ENCODE assay signal across 26 cellular contexts in genomic region chr20:62694106-62694505, GRCh38. TPM values are rescaled to one million over a fixed set of nuclear protein-coding genes. Genes with fewer than 3 reads are reported as not detected.
"Had no signal": no experiment of that assay in that cellular context is flagged by ENCODE, and none has a peak within 500 bp of the region (broad histone marks: within the 10 kb centered on the region; RNA-seq: fewer than 3 reads in every experiment).

No MANE protein-coding gene starts in this region.

- H3K36me3 Mint-ChIP-seq: activated CD8-positive, alpha-beta memory T cell treated with anti-CD3 and anti-CD28 coated beads, Interleukin-2, amount 10 ng/mL, durations not matched to agents 7 days and 5 days; activated naive CD4-positive, alpha-beta T cell treated with anti-CD3 and anti-CD28 coated beads, Interleukin-2, amount 50 U/mL, for 72 hours had no signal

- H3K9me3 Mint-ChIP-seq: activated B cell treated with CpG ODN at 0.5 μM for 24 hours; activated CD4-positive, alpha-beta T cell treated with anti-CD3 and anti-CD28 coated beads, Interleukin-2, amount 10 ng/mL, durations not matched to agents 24 days and 14 days; activated naive CD4-positive, alpha-beta T cell treated with anti-CD3 and anti-CD28 coated beads, Interleukin-2, amount 50 U/mL, for 72 hours; activated naive CD8-positive, alpha-beta T cell treated with anti-CD3 and anti-CD28 coated beads, Interleukin-2, amount 50 U/mL, for 24 hours; activated T-cell treated with anti-CD3 and anti-CD28 coated beads, Interleukin-2, amount 50 U/mL, for 24 hours; activated T-helper 1 cell treated with anti-CD3 and anti-CD28 coated beads, Interleukin-12 subunit alpha, Interleukin-12 subunit beta, Interleukin-2, Interleukin-4 antibody, amounts not matched to agents 30 ng/mL and 10 ng/mL and 1 ng/mL, durations not matched to agents 14 hours and 24 hours and 36 hours; T-helper 1 cell treated with Interleukin-12 subunit alpha and Interleukin-12 subunit beta and Interleukin-4 antibody, amounts not matched to agents 30 μg/mL and 1 μg/mL, for 36 hours had no signal

- DNase-seq: activated B cell treated with CpG ODN at 0.5 μM for 24 hours; activated CD4-positive, alpha-beta T cell treated with anti-CD3 and anti-CD28 coated beads for 1 hour; activated CD4-positive, alpha-beta T cell treated with anti-CD3 and anti-CD28 coated beads, Interleukin-2, amount 10 ng/mL, durations not matched to agents 24 days and 14 days; activated CD4-positive, alpha-beta T cell treated with anti-CD3 and anti-CD28 coated beads, Interleukin-2, amount 50 U/mL, for 48 hours; activated CD8-positive, alpha-beta memory T cell treated with anti-CD3 and anti-CD28 coated beads, Interleukin-2, amount 10 ng/mL, durations not matched to agents 7 days and 5 days; activated effector memory CD4-positive, alpha-beta T cell treated with Interleukin-2 at 50 U/mL for 16 hours; activated naive CD4-positive, alpha-beta T cell; activated naive CD8-positive, alpha-beta T cell treated with anti-CD3 and anti-CD28 coated beads, Interleukin-2, amount 50 U/mL, for 24 hours; activated T-cell treated with anti-CD3 and anti-CD28 coated beads, Interleukin-2, amount 50 U/mL, for 24 hours; amniotic stem cell; body of pancreas; central memory CD4-positive, alpha-beta T cell; MM.1S; NCI-H1436; NCI-H1694 treated with DMSO at 0.1 percent for 48 hours; NCI-H2081; NCI-H446; NCI-H524; SHP77 treated with DMSO at 0.1 percent for 48 hours; T-helper 9 cell had no signal

- ATAC-seq: activated CD8-positive, alpha-beta memory T cell treated with anti-CD3 and anti-CD28 coated beads, Interleukin-2, amount 10 ng/mL, durations not matched to agents 7 days and 5 days; activated naive CD4-positive, alpha-beta T cell treated with anti-CD3 and anti-CD28 coated beads, Interleukin-2, amount 50 U/mL, for 72 hours; activated naive CD8-positive, alpha-beta T cell treated with anti-CD3 and anti-CD28 coated beads, Interleukin-2, amount 50 U/mL, for 24 hours; body of pancreas had no signal

- H3K4me3 Mint-ChIP-seq: activated B cell treated with CpG ODN at 0.5 μM for 24 hours; activated CD4-positive, alpha-beta T cell treated with anti-CD3 and anti-CD28 coated beads, Interleukin-2, amount 10 ng/mL, durations not matched to agents 24 days and 14 days; activated CD8-positive, alpha-beta memory T cell treated with anti-CD3 and anti-CD28 coated beads, Interleukin-2, amount 10 ng/mL, durations not matched to agents 7 days and 5 days; activated naive CD8-positive, alpha-beta T cell treated with anti-CD3 and anti-CD28 coated beads, Interleukin-2, amount 50 U/mL, for 24 hours; activated T-cell treated with anti-CD3 and anti-CD28 coated beads, Interleukin-2, amount 50 U/mL, for 24 hours; activated T-helper 1 cell treated with anti-CD3 and anti-CD28 coated beads, Interleukin-12 subunit alpha, Interleukin-12 subunit beta, Interleukin-2, Interleukin-4 antibody, amounts not matched to agents 30 ng/mL and 10 ng/mL and 1 ng/mL, durations not matched to agents 14 hours and 24 hours and 36 hours; T-helper 1 cell treated with Interleukin-12 subunit alpha and Interleukin-12 subunit beta and Interleukin-4 antibody, amounts not matched to agents 30 μg/mL and 1 μg/mL, for 36 hours had no signal

- H3K9me3 ChIP-seq: ascending aorta, body of pancreas had no signal

- H3K27me3 Mint-ChIP-seq: activated T-cell treated with anti-CD3 and anti-CD28 coated beads, Interleukin-2, amount 50 U/mL, for 24 hours had no signal

- H3K27me3 ChIP-seq: ascending aorta, body of pancreas had no signal

- H3K36me3 ChIP-seq: ascending aorta had no signal

- H3K4me3 ChIP-seq: ascending aorta, body of pancreas had no signal

- FAIRE-seq: bronchial epithelial cell had no signal

- H3K27ac Mint-ChIP-seq: activated B cell treated with CpG ODN at 0.5 μM for 24 hours; activated CD4-positive, alpha-beta T cell treated with anti-CD3 and anti-CD28 coated beads, Interleukin-2, amount 10 ng/mL, durations not matched to agents 24 days and 14 days; activated CD8-positive, alpha-beta memory T cell treated with anti-CD3 and anti-CD28 coated beads, Interleukin-2, amount 10 ng/mL, durations not matched to agents 7 days and 5 days; activated naive CD4-positive, alpha-beta T cell treated with anti-CD3 and anti-CD28 coated beads, Interleukin-2, amount 50 U/mL, for 72 hours; activated naive CD8-positive, alpha-beta T cell treated with anti-CD3 and anti-CD28 coated beads, Interleukin-2, amount 50 U/mL, for 24 hours; activated T-cell treated with anti-CD3 and anti-CD28 coated beads, Interleukin-2, amount 50 U/mL, for 24 hours; activated T-helper 1 cell treated with anti-CD3 and anti-CD28 coated beads, Interleukin-12 subunit alpha, Interleukin-12 subunit beta, Interleukin-2, Interleukin-4 antibody, amounts not matched to agents 30 ng/mL and 10 ng/mL and 1 ng/mL, durations not matched to agents 14 hours and 24 hours and 36 hours; T-helper 1 cell treated with Interleukin-12 subunit alpha and Interleukin-12 subunit beta and Interleukin-4 antibody, amounts not matched to agents 30 μg/mL and 1 μg/mL, for 36 hours had no signal

- H3K4me1 Mint-ChIP-seq: activated B cell treated with CpG ODN at 0.5 μM for 24 hours; activated CD4-positive, alpha-beta T cell treated with anti-CD3 and anti-CD28 coated beads, Interleukin-2, amount 10 ng/mL, durations not matched to agents 24 days and 14 days had no signal

- H3K4me1 ChIP-seq: ascending aorta had no signal

- H3K27ac ChIP-seq: ascending aorta, body of pancreas had no signal

RNA-seq across cellular contexts. Expression of gene NTSR1, which starts 14.5 kb away (rescaled TPM):
- total RNA-seq: activated B cell treated with CpG ODN at 0.5 μM for 24 hours; activated CD4-positive, alpha-beta T cell treated with anti-CD3 and anti-CD28 coated beads, Interleukin-2, amount 10 ng/mL, durations not matched to agents 24 days and 14 days; activated CD8-positive, alpha-beta memory T cell treated with anti-CD3 and anti-CD28 coated beads, Interleukin-2, amount 10 ng/mL, durations not matched to agents 7 days and 5 days; activated naive CD4-positive, alpha-beta T cell treated with anti-CD3 and anti-CD28 coated beads, Interleukin-2, amount 50 U/mL, for 72 hours; activated T-helper 1 cell treated with anti-CD3 and anti-CD28 coated beads, Interleukin-12 subunit alpha, Interleukin-12 subunit beta, Interleukin-2, Interleukin-4 antibody, amounts not matched to agents 30 ng/mL and 10 ng/mL and 1 ng/mL, durations not matched to agents 14 hours and 24 hours and 36 hours; ascending aorta; body of pancreas; bronchial epithelial cell; SK-MEL-5 had no signal
